Comparison of ENCODE assay signal across 21 cellular contexts in the genomic region with DNA sequence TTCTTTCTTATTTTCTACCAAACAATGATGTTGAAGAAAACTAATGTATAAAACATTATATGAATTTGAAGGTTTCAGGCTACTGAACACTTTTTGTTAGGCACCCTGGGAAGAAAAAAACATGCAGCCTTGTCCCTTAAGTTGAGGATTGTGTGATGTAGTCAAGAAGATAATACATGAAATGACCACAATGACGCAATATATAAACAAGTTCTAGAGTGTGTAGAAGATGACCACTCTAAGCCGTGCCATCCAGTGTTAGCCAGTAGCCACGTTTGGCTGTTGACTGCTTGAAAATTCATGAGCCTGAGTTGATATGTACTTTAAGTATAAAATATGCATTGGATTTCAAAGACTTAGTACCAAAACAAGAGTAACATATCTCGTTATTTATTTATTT.
"Had no signal": no experiment of that assay in that cellular context is flagged by ENCODE, and none has a peak within 500 bp of the region (broad histone marks: within the 10 kb centered on the region; RNA-seq: fewer than 3 reads in every experiment).

No MANE protein-coding gene starts in this region.

- H3K4me3 ChIP-seq: body of pancreas, dorsolateral prefrontal cortex, left ventricle myocardium inferior, stomach had no signal

- H3K4me3 Mint-ChIP-seq: activated CD4-positive, alpha-beta memory T cell treated with anti-CD3 and anti-CD28 coated beads, Interleukin-2, amount 10 ng/mL, durations not matched to agents 7 days and 5 days; activated CD8-positive, alpha-beta memory T cell treated with anti-CD3 and anti-CD28 coated beads, Interleukin-2, amount 10 ng/mL, durations not matched to agents 7 days and 5 days; activated naive CD8-positive, alpha-beta T cell; neural crest cell; T-cell; type B pancreatic cell had no signal

- DNase-seq: activated CD4-positive, alpha-beta memory T cell treated with anti-CD3 and anti-CD28 coated beads, Interleukin-2, amount 10 ng/mL, durations not matched to agents 7 days and 5 days; activated CD4-positive, alpha-beta T cell treated with anti-CD3 and anti-CD28 coated beads for 48 hours; activated CD4-positive, CD25-positive, alpha-beta regulatory T cell; activated CD8-positive, alpha-beta memory T cell treated with anti-CD3 and anti-CD28 coated beads, Interleukin-2, amount 10 ng/mL, durations not matched to agents 7 days and 5 days; amygdala; body of pancreas; caudate nucleus; dorsolateral prefrontal cortex; foreskin melanocyte; kidney glomerular epithelial cell; left ventricle myocardium inferior; mammary epithelial cell; stimulated activated CD4-positive, alpha-beta T cell treated with anti-CD3 and anti-CD28 coated beads, Interleukin-2, amount 100 ng/mL, for 24 hours; stomach; T-cell had no signal

- ATAC-seq: activated CD8-positive, alpha-beta memory T cell treated with anti-CD3 and anti-CD28 coated beads, Interleukin-2, amount 10 ng/mL, durations not matched to agents 7 days and 5 days; body of pancreas; T-cell had no signal

- H3K9me3 Mint-ChIP-seq: activated CD4-positive, alpha-beta memory T cell treated with anti-CD3 and anti-CD28 coated beads, Interleukin-2, amount 10 ng/mL, durations not matched to agents 7 days and 5 days; neural crest cell; T-cell; type B pancreatic cell had no signal

- H3K9me3 ChIP-seq: body of pancreas, left ventricle myocardium inferior, stomach had no signal

- H3K27ac Mint-ChIP-seq: activated CD4-positive, alpha-beta memory T cell treated with anti-CD3 and anti-CD28 coated beads, Interleukin-2, amount 10 ng/mL, durations not matched to agents 7 days and 5 days; activated CD8-positive, alpha-beta memory T cell treated with anti-CD3 and anti-CD28 coated beads, Interleukin-2, amount 10 ng/mL, durations not matched to agents 7 days and 5 days; activated naive CD8-positive, alpha-beta T cell; progenitor cell of endocrine pancreas; T-cell; type B pancreatic cell had no signal

- H3K4me1 Mint-ChIP-seq: activated CD4-positive, alpha-beta memory T cell treated with anti-CD3 and anti-CD28 coated beads, Interleukin-2, amount 10 ng/mL, durations not matched to agents 7 days and 5 days; activated CD8-positive, alpha-beta memory T cell treated with anti-CD3 and anti-CD28 coated beads, Interleukin-2, amount 10 ng/mL, durations not matched to agents 7 days and 5 days had no signal

- H3K27me3 ChIP-seq: body of pancreas, dorsolateral prefrontal cortex, stomach had no signal

- H3K36me3 Mint-ChIP-seq: activated naive CD8-positive, alpha-beta T cell; T-cell had no signal

- FAIRE-seq: colon had no signal

- H3K27ac ChIP-seq: body of pancreas, dorsolateral prefrontal cortex, epithelial cell of prostate, left ventricle myocardium inferior, stomach had no signal

- H3K27me3 Mint-ChIP-seq: activated CD4-positive, alpha-beta memory T cell treated with anti-CD3 and anti-CD28 coated beads, Interleukin-2, amount 10 ng/mL, durations not matched to agents 7 days and 5 days; activated CD8-positive, alpha-beta memory T cell treated with anti-CD3 and anti-CD28 coated beads, Interleukin-2, amount 10 ng/mL, durations not matched to agents 7 days and 5 days; activated naive CD8-positive, alpha-beta T cell; progenitor cell of endocrine pancreas; T-cell; type B pancreatic cell had no signal

- H3K36me3 ChIP-seq: left ventricle myocardium inferior had no signal

- H3K4me1 ChIP-seq: body of pancreas had no signal
